In genomic region chr2:9423100-9423921, GRCh38 we compare ENCODE assay signal across 8 cellular contexts.
A peak's percentile ranks its signal among the peaks of the same experiment; 100 is the strongest.
DNase-seq lines count a peak whose midpoint lies in the region; ATAC-seq and TF ChIP-seq lines count a peak whose summit lies in the region.

Gene CPSF3, plus strand, starts transcription at chr2:9423654. Its CDS starts 120 bp downstream, at chr2:9423774.
Gene ITGB1BP1, minus strand, starts transcription at chr2:9423528. Its CDS starts 4,831 bp downstream, at chr2:9418697.

- DNase-seq in AG09319 (ENCODE audit: extremely low read depth, low read depth) (peak; percentile 94), NCI-H446 treated with DMSO at 0.1 percent for 48 hours (lab: John Stamatoyannopoulos, UW) (peak; percentile 92), cerebellar cortex (ENCODE audit: low spot score) (peak; percentile 97), islet precursor cell (peak; percentile 99)
- peak; percentile 93 to 97 (median 95) for DNase-seq in stimulated activated CD4-positive, alpha-beta T cell treated with anti-CD3 and anti-CD28 coated beads, Interleukin-12 subunit alpha, Interleukin-12 subunit beta, amount 100 ng/mL, for 48 hours (ENCODE audit: low read depth in 2 of 3, low spot score in 1 of 3)

- ATAC-seq in GM19035 (IDR thresholded peaks at IDR 0.05; ENCODE audit: unreplicated experiment) = peak; percentile 81
- peak; percentile 87 for ATAC-seq in HG03354 (IDR thresholded peaks at IDR 0.05; ENCODE audit: poor library complexity, severe bottlenecking, unreplicated experiment)
- peak; percentile 85 to 88 for ATAC-seq in activated CD4-positive, CD25-positive, alpha-beta regulatory T cell treated with anti-CD3 and anti-CD28 coated beads, Interleukin-2, amount 50 U/mL, for 24 hours

- TF ChIP-seq CTCF in AG09319 (IDR thresholded peaks at IDR 0.05; ENCODE audit: low read depth, low read length) = no peak

Comparison
In these comparisons a context has a peak if more than half of its experiments do, and no peak if none do; other contexts are left out.
1. Peak in every context shown above with its lines: DNase-seq and ATAC-seq.